ENCODE assay signal across 1 cellular context in the genomic region with DNA sequence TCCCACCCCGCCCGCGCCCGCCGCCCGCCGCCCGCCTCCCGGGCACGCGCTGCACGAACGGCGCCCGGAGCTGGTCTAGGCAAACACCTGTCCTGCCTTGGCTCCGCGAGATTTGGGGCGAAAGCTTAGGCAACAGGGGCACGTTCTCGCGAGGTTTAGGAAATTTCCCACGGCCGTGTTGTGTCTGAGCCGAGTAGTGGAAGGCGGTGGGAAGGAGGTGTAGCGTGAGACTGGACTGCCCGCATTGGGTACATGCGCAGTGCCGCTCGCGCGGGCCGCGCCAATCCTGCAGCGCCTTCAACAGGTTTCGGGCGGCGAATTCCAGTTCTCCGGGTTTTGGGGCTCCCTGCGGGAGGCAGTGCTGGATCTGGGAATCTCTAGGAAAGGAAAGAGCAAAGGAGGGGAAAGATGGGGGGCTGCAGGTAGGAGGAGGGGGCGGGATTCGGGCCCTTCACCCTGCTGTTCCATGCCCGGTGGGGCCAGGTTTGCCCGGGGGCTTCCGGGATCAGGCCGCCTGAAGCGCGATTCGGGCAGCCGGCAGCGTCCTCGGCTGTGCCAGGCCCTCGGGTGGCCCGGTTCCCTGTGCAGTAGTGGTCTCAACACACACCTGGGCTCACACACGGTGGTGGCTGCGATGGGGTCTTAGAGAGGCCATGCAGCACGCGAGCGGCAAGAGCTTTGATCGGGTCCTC.
TF ChIP-seq lines count a peak whose summit lies in the region.

No MANE protein-coding gene starts in this region.

TF ChIP-seq in HepG2, 621 proteins besides CTCF, POLR2A, EP300 and RAD21 (continued from another document and continues in another):
- TF ChIP-seq, protein P1, sequence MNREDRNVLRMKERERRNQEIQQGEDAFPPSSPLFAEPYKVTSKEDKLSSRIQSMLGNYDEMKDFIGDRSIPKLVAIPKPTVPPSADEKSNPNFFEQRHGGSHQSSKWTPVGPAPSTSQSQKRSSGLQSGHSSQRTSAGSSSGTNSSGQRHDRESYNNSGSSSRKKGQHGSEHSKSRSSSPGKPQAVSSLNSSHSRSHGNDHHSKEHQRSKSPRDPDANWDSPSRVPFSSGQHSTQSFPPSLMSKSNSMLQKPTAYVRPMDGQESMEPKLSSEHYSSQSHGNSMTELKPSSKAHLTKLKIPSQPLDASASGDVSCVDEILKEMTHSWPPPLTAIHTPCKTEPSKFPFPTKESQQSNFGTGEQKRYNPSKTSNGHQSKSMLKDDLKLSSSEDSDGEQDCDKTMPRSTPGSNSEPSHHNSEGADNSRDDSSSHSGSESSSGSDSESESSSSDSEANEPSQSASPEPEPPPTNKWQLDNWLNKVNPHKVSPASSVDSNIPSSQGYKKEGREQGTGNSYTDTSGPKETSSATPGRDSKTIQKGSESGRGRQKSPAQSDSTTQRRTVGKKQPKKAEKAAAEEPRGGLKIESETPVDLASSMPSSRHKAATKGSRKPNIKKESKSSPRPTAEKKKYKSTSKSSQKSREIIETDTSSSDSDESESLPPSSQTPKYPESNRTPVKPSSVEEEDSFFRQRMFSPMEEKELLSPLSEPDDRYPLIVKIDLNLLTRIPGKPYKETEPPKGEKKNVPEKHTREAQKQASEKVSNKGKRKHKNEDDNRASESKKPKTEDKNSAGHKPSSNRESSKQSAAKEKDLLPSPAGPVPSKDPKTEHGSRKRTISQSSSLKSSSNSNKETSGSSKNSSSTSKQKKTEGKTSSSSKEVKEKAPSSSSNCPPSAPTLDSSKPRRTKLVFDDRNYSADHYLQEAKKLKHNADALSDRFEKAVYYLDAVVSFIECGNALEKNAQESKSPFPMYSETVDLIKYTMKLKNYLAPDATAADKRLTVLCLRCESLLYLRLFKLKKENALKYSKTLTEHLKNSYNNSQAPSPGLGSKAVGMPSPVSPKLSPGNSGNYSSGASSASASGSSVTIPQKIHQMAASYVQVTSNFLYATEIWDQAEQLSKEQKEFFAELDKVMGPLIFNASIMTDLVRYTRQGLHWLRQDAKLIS (CRISPR knock-in tag; IDR thresholded peaks at IDR 0.05), result no peak
- TF ChIP-seq ZNF605 (CRISPR knock-in tag; IDR thresholded peaks at IDR 0.05) (no peak), TAF1 (CRISPR knock-in tag; IDR thresholded peaks at IDR 0.05) (peak; percentile 51; the same call in 1 of the 2 replicates), MYNN (CRISPR knock-in tag; IDR thresholded peaks at IDR 0.05; ENCODE audit: low read depth) (no peak), DMAP1 (CRISPR knock-in tag; IDR thresholded peaks at IDR 0.05) (peak; percentile 66; the same call in 1 of the 2 replicates), HNRNPLL (IDR thresholded peaks at IDR 0.05; ENCODE audit: low read depth, low read length, poor library complexity, severe bottlenecking) (peak; percentile 87), ARNTL (CRISPR knock-in tag; IDR thresholded peaks at IDR 0.05) (peak; percentile 49; the same call in 1 of the 2 replicates), ZSCAN25 (CRISPR knock-in tag; IDR thresholded peaks at IDR 0.05) (no peak), NFYB (CRISPR knock-in tag; IDR thresholded peaks at IDR 0.05) (0 out of 2 replicates have a peak, but pooled peaks have one; percentile 29), ZNF570 (CRISPR knock-in tag; IDR thresholded peaks at IDR 0.05; ENCODE audit: borderline replicate concordance) (0 out of 2 replicates have a peak, but pooled peaks have one; percentile 68), ZSCAN12 (CRISPR knock-in tag; IDR thresholded peaks at IDR 0.05) (no peak), ZFP36L1 (CRISPR knock-in tag; IDR thresholded peaks at IDR 0.05) (peak; percentile 40; the same call in 1 of the 2 replicates), ATF7 (IDR thresholded peaks at IDR 0.05) (no peak), ATF7 (CRISPR knock-in tag; IDR thresholded peaks at IDR 0.05) (no peak), KLF16 (CRISPR knock-in tag; IDR thresholded peaks at IDR 0.05) (peak in 1 of 2 experiments; percentile 65; a peak in 1 of 4 replicates), ADNP (CRISPR knock-in tag; IDR thresholded peaks at IDR 0.05) (no peak), ZNF724P (CRISPR knock-in tag; IDR thresholded peaks at IDR 0.05; ENCODE audit: borderline replicate concordance) (no peak), NFE2 (CRISPR knock-in tag; IDR thresholded peaks at IDR 0.05) (no peak), SRY (CRISPR knock-in tag; IDR thresholded peaks at IDR 0.05) (no peak; the same call in 1 of the 2 replicates), SIX1 (CRISPR knock-in tag; IDR thresholded peaks at IDR 0.05; ENCODE audit: borderline replicate concordance) (no peak), ZNF564 (CRISPR knock-in tag; IDR thresholded peaks at IDR 0.05) (no peak), RBM22 (optimal IDR thresholded peaks at IDR 0.05; ENCODE audit: low read length) (no peak), KAT2B (IDR thresholded peaks at IDR 0.05; ENCODE audit: borderline replicate concordance, low read depth, low read length) (no peak), ATAD3A (CRISPR knock-in tag; IDR thresholded peaks at IDR 0.05) (no peak), PTBP1 (IDR thresholded peaks at IDR 0.05; ENCODE audit: low read depth, low read length, poor library complexity, severe bottlenecking) (no peak), MTF2 (CRISPR knock-in tag; IDR thresholded peaks at IDR 0.05; ENCODE audit: borderline replicate concordance) (no peak), CBX1 (IDR thresholded peaks at IDR 0.05; ENCODE audit: low read depth) (no peak)
- TF ChIP-seq, protein P2, sequence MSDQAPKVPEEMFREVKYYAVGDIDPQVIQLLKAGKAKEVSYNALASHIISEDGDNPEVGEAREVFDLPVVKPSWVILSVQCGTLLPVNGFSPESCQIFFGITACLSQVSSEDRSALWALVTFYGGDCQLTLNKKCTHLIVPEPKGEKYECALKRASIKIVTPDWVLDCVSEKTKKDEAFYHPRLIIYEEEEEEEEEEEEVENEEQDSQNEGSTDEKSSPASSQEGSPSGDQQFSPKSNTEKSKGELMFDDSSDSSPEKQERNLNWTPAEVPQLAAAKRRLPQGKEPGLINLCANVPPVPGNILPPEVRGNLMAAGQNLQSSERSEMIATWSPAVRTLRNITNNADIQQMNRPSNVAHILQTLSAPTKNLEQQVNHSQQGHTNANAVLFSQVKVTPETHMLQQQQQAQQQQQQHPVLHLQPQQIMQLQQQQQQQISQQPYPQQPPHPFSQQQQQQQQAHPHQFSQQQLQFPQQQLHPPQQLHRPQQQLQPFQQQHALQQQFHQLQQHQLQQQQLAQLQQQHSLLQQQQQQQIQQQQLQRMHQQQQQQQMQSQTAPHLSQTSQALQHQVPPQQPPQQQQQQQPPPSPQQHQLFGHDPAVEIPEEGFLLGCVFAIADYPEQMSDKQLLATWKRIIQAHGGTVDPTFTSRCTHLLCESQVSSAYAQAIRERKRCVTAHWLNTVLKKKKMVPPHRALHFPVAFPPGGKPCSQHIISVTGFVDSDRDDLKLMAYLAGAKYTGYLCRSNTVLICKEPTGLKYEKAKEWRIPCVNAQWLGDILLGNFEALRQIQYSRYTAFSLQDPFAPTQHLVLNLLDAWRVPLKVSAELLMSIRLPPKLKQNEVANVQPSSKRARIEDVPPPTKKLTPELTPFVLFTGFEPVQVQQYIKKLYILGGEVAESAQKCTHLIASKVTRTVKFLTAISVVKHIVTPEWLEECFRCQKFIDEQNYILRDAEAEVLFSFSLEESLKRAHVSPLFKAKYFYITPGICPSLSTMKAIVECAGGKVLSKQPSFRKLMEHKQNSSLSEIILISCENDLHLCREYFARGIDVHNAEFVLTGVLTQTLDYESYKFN (CRISPR knock-in tag; conservative IDR thresholded peaks at IDR 0.05), result peak; percentile 34
- TF ChIP-seq, protein P3, sequence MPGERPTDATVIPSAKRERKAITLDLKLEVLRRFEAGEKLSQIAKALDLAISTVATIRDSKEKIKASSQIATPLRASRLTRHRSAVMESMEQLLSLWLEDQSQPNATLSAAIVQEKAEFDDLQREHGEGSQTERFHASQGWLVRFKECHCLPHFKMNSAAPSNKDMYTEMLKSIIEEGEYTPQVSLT (CRISPR knock-in tag; IDR thresholded peaks at IDR 0.05; ENCODE audit: borderline replicate concordance, low read depth), result no peak
- TF ChIP-seq, protein P4, sequence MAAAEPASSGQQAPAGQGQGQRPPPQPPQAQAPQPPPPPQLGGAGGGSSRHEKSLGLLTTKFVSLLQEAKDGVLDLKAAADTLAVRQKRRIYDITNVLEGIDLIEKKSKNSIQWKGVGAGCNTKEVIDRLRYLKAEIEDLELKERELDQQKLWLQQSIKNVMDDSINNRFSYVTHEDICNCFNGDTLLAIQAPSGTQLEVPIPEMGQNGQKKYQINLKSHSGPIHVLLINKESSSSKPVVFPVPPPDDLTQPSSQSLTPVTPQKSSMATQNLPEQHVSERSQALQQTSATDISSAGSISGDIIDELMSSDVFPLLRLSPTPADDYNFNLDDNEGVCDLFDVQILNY (CRISPR knock-in tag; conservative IDR thresholded peaks at IDR 0.05), result no peak
- TF ChIP-seq, protein P5, sequence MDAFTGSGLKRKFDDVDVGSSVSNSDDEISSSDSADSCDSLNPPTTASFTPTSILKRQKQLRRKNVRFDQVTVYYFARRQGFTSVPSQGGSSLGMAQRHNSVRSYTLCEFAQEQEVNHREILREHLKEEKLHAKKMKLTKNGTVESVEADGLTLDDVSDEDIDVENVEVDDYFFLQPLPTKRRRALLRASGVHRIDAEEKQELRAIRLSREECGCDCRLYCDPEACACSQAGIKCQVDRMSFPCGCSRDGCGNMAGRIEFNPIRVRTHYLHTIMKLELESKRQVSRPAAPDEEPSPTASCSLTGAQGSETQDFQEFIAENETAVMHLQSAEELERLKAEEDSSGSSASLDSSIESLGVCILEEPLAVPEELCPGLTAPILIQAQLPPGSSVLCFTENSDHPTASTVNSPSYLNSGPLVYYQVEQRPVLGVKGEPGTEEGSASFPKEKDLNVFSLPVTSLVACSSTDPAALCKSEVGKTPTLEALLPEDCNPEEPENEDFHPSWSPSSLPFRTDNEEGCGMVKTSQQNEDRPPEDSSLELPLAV (CRISPR knock-in tag; conservative IDR thresholded peaks at IDR 0.05; ENCODE audit: low read depth), result no peak
- TF ChIP-seq, protein P6, sequence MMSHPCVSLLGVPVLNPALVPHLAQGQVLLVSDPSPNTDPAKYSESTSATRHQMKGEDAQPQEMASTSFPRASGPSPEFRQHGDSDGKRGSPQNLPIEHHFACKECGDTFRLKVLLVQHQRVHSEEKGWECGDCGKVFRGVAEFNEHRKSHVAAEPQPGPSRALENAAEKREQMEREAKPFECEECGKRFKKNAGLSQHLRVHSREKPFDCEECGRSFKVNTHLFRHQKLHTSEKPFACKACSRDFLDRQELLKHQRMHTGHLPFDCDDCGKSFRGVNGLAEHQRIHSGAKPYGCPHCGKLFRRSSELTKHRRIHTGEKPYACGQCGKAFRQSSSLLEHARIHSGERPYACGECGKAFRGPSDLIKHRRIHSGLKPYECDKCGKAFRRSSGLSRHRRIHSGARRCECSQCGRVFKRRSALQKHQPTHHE (CRISPR knock-in tag; IDR thresholded peaks at IDR 0.05; ENCODE audit: borderline replicate concordance), result no peak
- TF ChIP-seq, protein P7, sequence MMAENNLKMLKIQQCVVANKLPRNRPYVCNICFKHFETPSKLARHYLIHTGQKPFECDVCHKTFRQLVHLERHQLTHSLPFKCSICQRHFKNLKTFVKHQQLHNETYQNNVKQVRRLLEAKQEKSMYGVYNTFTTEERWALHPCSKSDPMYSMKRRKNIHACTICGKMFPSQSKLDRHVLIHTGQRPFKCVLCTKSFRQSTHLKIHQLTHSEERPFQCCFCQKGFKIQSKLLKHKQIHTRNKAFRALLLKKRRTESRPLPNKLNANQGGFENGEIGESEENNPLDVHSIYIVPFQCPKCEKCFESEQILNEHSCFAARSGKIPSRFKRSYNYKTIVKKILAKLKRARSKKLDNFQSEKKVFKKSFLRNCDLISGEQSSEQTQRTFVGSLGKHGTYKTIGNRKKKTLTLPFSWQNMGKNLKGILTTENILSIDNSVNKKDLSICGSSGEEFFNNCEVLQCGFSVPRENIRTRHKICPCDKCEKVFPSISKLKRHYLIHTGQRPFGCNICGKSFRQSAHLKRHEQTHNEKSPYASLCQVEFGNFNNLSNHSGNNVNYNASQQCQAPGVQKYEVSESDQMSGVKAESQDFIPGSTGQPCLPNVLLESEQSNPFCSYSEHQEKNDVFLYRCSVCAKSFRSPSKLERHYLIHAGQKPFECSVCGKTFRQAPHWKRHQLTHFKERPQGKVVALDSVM (CRISPR knock-in tag; IDR thresholded peaks at IDR 0.05), result peak; percentile 29; the same call in 1 of the 2 replicates
- TF ChIP-seq, protein P8, sequence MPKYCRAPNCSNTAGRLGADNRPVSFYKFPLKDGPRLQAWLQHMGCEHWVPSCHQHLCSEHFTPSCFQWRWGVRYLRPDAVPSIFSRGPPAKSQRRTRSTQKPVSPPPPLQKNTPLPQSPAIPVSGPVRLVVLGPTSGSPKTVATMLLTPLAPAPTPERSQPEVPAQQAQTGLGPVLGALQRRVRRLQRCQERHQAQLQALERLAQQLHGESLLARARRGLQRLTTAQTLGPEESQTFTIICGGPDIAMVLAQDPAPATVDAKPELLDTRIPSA (CRISPR knock-in tag; IDR thresholded peaks at IDR 0.05; ENCODE audit: borderline replicate concordance), result no peak
- TF ChIP-seq, protein P9, sequence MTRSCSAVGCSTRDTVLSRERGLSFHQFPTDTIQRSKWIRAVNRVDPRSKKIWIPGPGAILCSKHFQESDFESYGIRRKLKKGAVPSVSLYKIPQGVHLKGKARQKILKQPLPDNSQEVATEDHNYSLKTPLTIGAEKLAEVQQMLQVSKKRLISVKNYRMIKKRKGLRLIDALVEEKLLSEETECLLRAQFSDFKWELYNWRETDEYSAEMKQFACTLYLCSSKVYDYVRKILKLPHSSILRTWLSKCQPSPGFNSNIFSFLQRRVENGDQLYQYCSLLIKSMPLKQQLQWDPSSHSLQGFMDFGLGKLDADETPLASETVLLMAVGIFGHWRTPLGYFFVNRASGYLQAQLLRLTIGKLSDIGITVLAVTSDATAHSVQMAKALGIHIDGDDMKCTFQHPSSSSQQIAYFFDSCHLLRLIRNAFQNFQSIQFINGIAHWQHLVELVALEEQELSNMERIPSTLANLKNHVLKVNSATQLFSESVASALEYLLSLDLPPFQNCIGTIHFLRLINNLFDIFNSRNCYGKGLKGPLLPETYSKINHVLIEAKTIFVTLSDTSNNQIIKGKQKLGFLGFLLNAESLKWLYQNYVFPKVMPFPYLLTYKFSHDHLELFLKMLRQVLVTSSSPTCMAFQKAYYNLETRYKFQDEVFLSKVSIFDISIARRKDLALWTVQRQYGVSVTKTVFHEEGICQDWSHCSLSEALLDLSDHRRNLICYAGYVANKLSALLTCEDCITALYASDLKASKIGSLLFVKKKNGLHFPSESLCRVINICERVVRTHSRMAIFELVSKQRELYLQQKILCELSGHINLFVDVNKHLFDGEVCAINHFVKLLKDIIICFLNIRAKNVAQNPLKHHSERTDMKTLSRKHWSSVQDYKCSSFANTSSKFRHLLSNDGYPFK (CRISPR knock-in tag; IDR thresholded peaks at IDR 0.05; ENCODE audit: borderline replicate concordance), result no peak
